ENCODE assay signal across 8 cellular contexts in genomic region chr21:43193651-43194302, GRCh38. TPM values are rescaled to one million over a fixed set of nuclear protein-coding genes. Genes with fewer than 3 reads are reported as not detected.
DNase-seq lines count a peak whose midpoint lies in the region; ATAC-seq and TF ChIP-seq lines count a peak whose summit lies in the region.

No MANE protein-coding gene starts in this region.

- DNase-seq in Daoy (ENCODE audit: low read depth) (peak; percentile 96), NCI-H226 (peak; percentile 93), epithelial cell of prostate (ENCODE audit: low read depth, low spot score) (peak; percentile 63), omental fat pad (ENCODE audit: low spot score) (no peak), G401 (ENCODE audit: low spot score) (no peak), H4 (ENCODE audit: low spot score) (no peak)

- peak overlapping the region; percentile 42 for H3K27ac ChIP-seq in epithelial cell of prostate

- peak; percentile 81 for ATAC-seq in omental fat pad (ENCODE audit: low FRiP score)
- ATAC-seq in GM18867 (IDR thresholded peaks at IDR 0.05; ENCODE audit: unreplicated experiment), result no peak
- ATAC-seq in HG02763 (IDR thresholded peaks at IDR 0.05; ENCODE audit: unreplicated experiment), result no peak

- in situ Hi-C loops in G401 (cut with HindIII; ENCODE audit: low sequenced_read_pairs), result no loop called here

- no peak for TF ChIP-seq CTCF in omental fat pad (IDR thresholded peaks at IDR 0.05)

RNA-seq across cellular contexts. Expression of gene CRYAA, which starts 25.0 kb away (rescaled TPM):
- not detected in 2 replicates for total RNA-seq in Daoy (2014; rRNA removed; shearing (Covaris generic))
- total RNA-seq in omental fat pad, result not detected
- total RNA-seq in G401 (2014; rRNA removed; shearing (Covaris generic)), result not detected in 2 replicates
- total RNA-seq in H4 (2014; rRNA removed; shearing (Covaris generic)), result not detected in 2 replicates

Comparison
In these comparisons a context has a peak if more than half of its experiments do, and no peak if none do; other contexts are left out.
1. DNase-seq: peak in Daoy (single experiment), NCI-H226 (single experiment) and epithelial cell of prostate (single experiment); none in omental fat pad (single experiment), G401 (single experiment) and H4 (single experiment).